ENCODE assay signal across 10 cellular contexts in genomic region chr19:13018037-13018914, GRCh38. TPM values are rescaled to one million over a fixed set of nuclear protein-coding genes. Genes with fewer than 3 reads are reported as not detected.
DNase-seq lines count a peak whose midpoint lies in the region; ATAC-seq and TF ChIP-seq lines count a peak whose summit lies in the region.
"Had no signal": no experiment of that assay in that cellular context is flagged by ENCODE, and none has a peak within 500 bp of the region (broad histone marks: within the 10 kb centered on the region; RNA-seq: fewer than 3 reads in every experiment).

No MANE protein-coding gene starts in this region.

- no peaks in the 10 kb centered on the region for H3K36me3 ChIP-seq in endodermal cell (ENCODE audit: control insufficient read depth, insufficient read depth, low read length)
- H3K36me3 ChIP-seq in mesenchymal stem cell (ENCODE audit: control insufficient read depth in 1 of 2, insufficient read depth in 2 of 2, low read depth in 1 of 2, low read length in 2 of 2): no peaks in the 10 kb centered on the region
- no peaks in the 10 kb centered on the region for H3K36me3 ChIP-seq in upper lobe of right lung
- no peaks in the 10 kb centered on the region for H3K36me3 ChIP-seq in Caco-2 (ENCODE audit: control insufficient read depth, insufficient read depth, low read length)
- H3K36me3 ChIP-seq: cardiac muscle cell had no signal

- CTCF ChIA-PET in activated CD8-positive, alpha-beta memory T cell treated with anti-CD3 and anti-CD28 coated beads, Interleukin-2, amount 10 ng/mL, durations not matched to agents 7 days and 5 days (lab: Charles Lee): interaction anchor here (1.2 to 1.9 kb wide), 3 partner anchors 16 to 43 kb away, joined by 3 to 4 read pairs (median 3); no protein-coding TSS in a partner anchor
- CTCF ChIA-PET in Caco-2 (lab: Charles Lee): no interaction called here

- H3K4me3 ChIP-seq in endodermal cell (ENCODE audit: low read length): no peak overlapping the region
- peak overlapping the region in 1 of 2 experiments; percentile 74 for H3K4me3 ChIP-seq in mesenchymal stem cell (ENCODE audit: insufficient read depth in 1 of 2, low read depth in 1 of 2, low read length in 2 of 2)
- H3K4me3 ChIP-seq in upper lobe of right lung: peak overlapping the region; percentile 12
- H3K4me3 ChIP-seq in Caco-2 (ENCODE audit: low read depth, low read length): no peak overlapping the region
- H3K4me3 ChIP-seq: cardiac muscle cell, PC-9 had no signal

- no peak overlapping the region for H4K91ac ChIP-seq in mesenchymal stem cell (ENCODE audit: low read length)

- POLR2A ChIA-PET in Caco-2 (lab: Charles Lee): no interaction called here

- TF ChIP-seq CTCF in endodermal cell (conservative IDR thresholded peaks at IDR 0.05) (no peak), upper lobe of right lung (IDR thresholded peaks at IDR 0.05) (no peak), Caco-2 (IDR thresholded peaks at IDR 0.05; ENCODE audit: insufficient read depth in 1 of 2, low read depth in 1 of 2, low read length in 1 of 2, severe bottlenecking in 1 of 2, unreplicated experiment in 1 of 2) (no peak)

- H3K27ac Mint-ChIP-seq in endodermal cell (no peak overlapping the region), Caco-2 (ENCODE audit: unreplicated experiment) (no peak overlapping the region)
- H3K27ac Mint-ChIP-seq in activated CD8-positive, alpha-beta memory T cell treated with anti-CD3 and anti-CD28 coated beads, Interleukin-2, amount 10 ng/mL, durations not matched to agents 7 days and 5 days: no peak overlapping the region

- H2BK120ac ChIP-seq in mesenchymal stem cell (ENCODE audit: low read depth, low read length): no peak overlapping the region

- no peak overlapping the region for H3K23ac ChIP-seq in mesenchymal stem cell (ENCODE audit: low read length in 2 of 2)

- H3K27me3 ChIP-seq in endodermal cell (ENCODE audit: control insufficient read depth, insufficient read depth, low read length, poor library complexity, severe bottlenecking) (peaks cover 100% of the 10 kb centered on the region), mesenchymal stem cell (ENCODE audit: control insufficient read depth in 1 of 2, insufficient read depth in 1 of 2, low read length in 2 of 2) (peaks cover 0 to 90% of the 10 kb centered on the region in 2 experiments), upper lobe of right lung (no peaks in the 10 kb centered on the region), Caco-2 (replicated peaks; ENCODE audit: control insufficient read depth, insufficient read depth, low read length) (no peaks in the 10 kb centered on the region)

- no peak overlapping the region for H2AFZ ChIP-seq in mesenchymal stem cell (ENCODE audit: low read depth, low read length)
- H2AFZ ChIP-seq: PC-9 had no signal

- intact Hi-C loops in upper lobe of right lung (cut with DNase I): no loop called here
- intact Hi-C loops in Caco-2 (cut with micrococcal nuclease; ENCODE audit: unreplicated experiment): no loop called here

- H3K9me3 ChIP-seq in endodermal cell (ENCODE audit: control insufficient read depth, low read length): no peaks in the 10 kb centered on the region
- H3K9me3 ChIP-seq in mesenchymal stem cell (ENCODE audit: control insufficient read depth, low read length): no peaks in the 10 kb centered on the region
- H3K9me3 ChIP-seq in upper lobe of right lung: no peaks in the 10 kb centered on the region
- H3K9me3 ChIP-seq in Caco-2: no peaks in the 10 kb centered on the region

- no peak overlapping the region for H3K4me2 ChIP-seq in mesenchymal stem cell (ENCODE audit: low read length, poor library complexity, severe bottlenecking)
- H3K4me2 ChIP-seq: PC-9 had no signal

- peak; percentile 4 for ATAC-seq in upper lobe of right lung
- no peak for ATAC-seq in activated CD8-positive, alpha-beta memory T cell treated with anti-CD3 and anti-CD28 coated beads, Interleukin-2, amount 10 ng/mL, durations not matched to agents 7 days and 5 days
- no peak for ATAC-seq in HG02938 (IDR thresholded peaks at IDR 0.05; ENCODE audit: unreplicated experiment)

- H3K36me3 Mint-ChIP-seq in endodermal cell (ENCODE audit: low read depth) (no peaks in the 10 kb centered on the region), Caco-2 (ENCODE audit: insufficient read depth, unreplicated experiment) (no peaks in the 10 kb centered on the region)
- H3K36me3 Mint-ChIP-seq in activated CD8-positive, alpha-beta memory T cell treated with anti-CD3 and anti-CD28 coated beads, Interleukin-2, amount 10 ng/mL, durations not matched to agents 7 days and 5 days: no peaks in the 10 kb centered on the region

- no TSS peak for BruUV-seq in Caco-2 (replicated peaks; lab: Mats Ljungman, UMichigan)

- no peak overlapping the region for H3K14ac ChIP-seq in mesenchymal stem cell (ENCODE audit: low read length in 2 of 2)

- 42 to 47% methylated on average over 13 to 18 of the region's 21 CpGs for whole genome bisulfite sequencing in endodermal cell (ENCODE audit: insufficient coverage in 1 of 2, insufficient read length in 1 of 2), 2 experiments
- 31% methylated on average over 17 of the region's 21 CpGs for WGBS in mesenchymal stem cell

- no peak overlapping the region for H3K4ac ChIP-seq in mesenchymal stem cell (ENCODE audit: low read depth in 1 of 2, low read length in 2 of 2)

- peaks cover 11% of the 10 kb centered on the region for H3K4me1 ChIP-seq in endodermal cell (ENCODE audit: control insufficient read depth, insufficient read depth, low read length)
- H3K4me1 ChIP-seq in mesenchymal stem cell (ENCODE audit: control insufficient read depth, insufficient read depth, low read depth, low read length): peaks cover 19% of the 10 kb centered on the region
- H3K4me1 ChIP-seq in upper lobe of right lung: peaks cover 68% of the 10 kb centered on the region
- H3K4me1 ChIP-seq in Caco-2: peaks cover 6% of the 10 kb centered on the region; the same call in 1 of the 2 replicates

- H3K18ac ChIP-seq in mesenchymal stem cell (ENCODE audit: low read depth in 1 of 2, low read length in 2 of 2): no peak overlapping the region

- H2BK5ac ChIP-seq in mesenchymal stem cell (ENCODE audit: low read depth, low read length, poor library complexity, severe bottlenecking): no peak overlapping the region

- H3K4me1 Mint-ChIP-seq in endodermal cell: peaks cover 35% of the 10 kb centered on the region
- peaks cover 10% of the 10 kb centered on the region for H3K4me1 Mint-ChIP-seq in activated CD8-positive, alpha-beta memory T cell treated with anti-CD3 and anti-CD28 coated beads, Interleukin-2, amount 10 ng/mL, durations not matched to agents 7 days and 5 days
- H3K4me1 Mint-ChIP-seq in Caco-2 (ENCODE audit: low read depth, unreplicated experiment): no peaks in the 10 kb centered on the region

- peak; percentile 10 for DNase-seq in NCI-H2029 treated with DMSO at 0.1 percent for 48 hours (lab: John Stamatoyannopoulos, UW)
- peak; percentile 68 for DNase-seq in endodermal cell
- DNase-seq in mesenchymal stem cell: no peak
- peak; percentile 85 for DNase-seq in upper lobe of right lung
- no peak for DNase-seq in activated CD8-positive, alpha-beta memory T cell treated with anti-CD3 and anti-CD28 coated beads, Interleukin-2, amount 10 ng/mL, durations not matched to agents 7 days and 5 days
- no peak for DNase-seq in Caco-2
- DNase-seq: activated CD4-positive, CD25-positive, alpha-beta regulatory T cell treated with anti-CD3 and anti-CD28 coated beads, Interleukin-2, amount 50 U/mL, for 72 hours; PC-9 had no signal

- peaks cover 2% of the 10 kb centered on the region for H3K79me1 ChIP-seq in mesenchymal stem cell (replicated peaks; ENCODE audit: low read length, poor library complexity, severe bottlenecking)

- H3K27me3 Mint-ChIP-seq in endodermal cell (ENCODE audit: insufficient read depth): peaks cover 100% of the 10 kb centered on the region
- H3K27me3 Mint-ChIP-seq in activated CD8-positive, alpha-beta memory T cell treated with anti-CD3 and anti-CD28 coated beads, Interleukin-2, amount 10 ng/mL, durations not matched to agents 7 days and 5 days: peaks cover 85% of the 10 kb centered on the region
- H3K27me3 Mint-ChIP-seq in Caco-2 (ENCODE audit: insufficient read depth, unreplicated experiment): peaks cover 27% of the 10 kb centered on the region

- H3K4me3 Mint-ChIP-seq in endodermal cell (no peak overlapping the region), Caco-2 (ENCODE audit: unreplicated experiment) (no peak overlapping the region)
- H3K4me3 Mint-ChIP-seq in activated CD8-positive, alpha-beta memory T cell treated with anti-CD3 and anti-CD28 coated beads, Interleukin-2, amount 10 ng/mL, durations not matched to agents 7 days and 5 days: no peak overlapping the region

- H3K27ac ChIP-seq in endodermal cell (ENCODE audit: low read depth, low read length): no peak overlapping the region
- no peak overlapping the region for H3K27ac ChIP-seq in mesenchymal stem cell (ENCODE audit: low read length, poor library complexity, severe bottlenecking)
- H3K27ac ChIP-seq in upper lobe of right lung: peak overlapping the region; percentile 91
- H3K27ac ChIP-seq: cardiac muscle cell, PC-9 had no signal

- no peak overlapping the region for H2BK15ac ChIP-seq in mesenchymal stem cell (ENCODE audit: low read depth, poor library complexity, severe bottlenecking)

- H4K8ac ChIP-seq in mesenchymal stem cell (ENCODE audit: low read length): no peak overlapping the region

- no peak overlapping the region for H2BK12ac ChIP-seq in mesenchymal stem cell (ENCODE audit: low read length in 2 of 2)

- no peak overlapping the region for H3K9ac ChIP-seq in endodermal cell (ENCODE audit: extremely low read depth, low read length, poor library complexity, severe bottlenecking)
- H3K9ac ChIP-seq in mesenchymal stem cell (ENCODE audit: low read length): peak overlapping the region; percentile 99

- H3K9me3 Mint-ChIP-seq in endodermal cell: no peaks in the 10 kb centered on the region
- H3K9me3 Mint-ChIP-seq in activated CD8-positive, alpha-beta memory T cell treated with anti-CD3 and anti-CD28 coated beads, Interleukin-2, amount 10 ng/mL, durations not matched to agents 7 days and 5 days (ENCODE audit: low read depth): no peaks in the 10 kb centered on the region
- H3K9me3 Mint-ChIP-seq in Caco-2 (ENCODE audit: unreplicated experiment): no peaks in the 10 kb centered on the region

- no peak overlapping the region for H2AK5ac ChIP-seq in mesenchymal stem cell (ENCODE audit: low read length, severe bottlenecking)

RNA-seq across cellular contexts. Expression of gene NFIX, which starts 23.0 kb away (rescaled TPM):
- total RNA-seq in endodermal cell: under 1 TPM; 0.22 to 0.40 TPM
- polyA plus RNA-seq in endodermal cell (2013, experiment 1 of 2): 0.93 TPM
- 0.70 TPM for polyA plus RNA-seq in endodermal cell (2013, experiment 2 of 2)
- polyA plus RNA-seq in mesenchymal stem cell (2013, experiment 1 of 2): 4.6 TPM
- 4.6 TPM for polyA plus RNA-seq in mesenchymal stem cell (2013, experiment 2 of 2)
- total RNA-seq in upper lobe of right lung: 168 TPM
- under 1 TPM; 0.21 to 0.32 TPM for total RNA-seq in activated CD8-positive, alpha-beta memory T cell treated with anti-CD3 and anti-CD28 coated beads, Interleukin-2, amount 10 ng/mL, durations not matched to agents 7 days and 5 days
- 0.35 and 0.82 TPM in 2 replicates for total RNA-seq in Caco-2 (2022)
- total RNA-seq: cardiac muscle cell had no signal
- polyA plus RNA-seq: cardiac muscle cell had no signal

RNA-seq across cellular contexts. Expression of gene DAND5, which starts 48.9 kb away (rescaled TPM):
- total RNA-seq in endodermal cell (under 1 TPM; 0.13 to 0.40 TPM), upper lobe of right lung (not detected), Caco-2 (2022) (not detected in 2 replicates)
- not detected for polyA plus RNA-seq in endodermal cell (2013, experiment 1 of 2)
- polyA plus RNA-seq in endodermal cell (2013, experiment 2 of 2): not detected
- 0.01 TPM for polyA plus RNA-seq in mesenchymal stem cell (2013, experiment 1 of 2)
- not detected for polyA plus RNA-seq in mesenchymal stem cell (2013, experiment 2 of 2)
- under 1 TPM; 0.21 to 0.26 TPM for total RNA-seq in activated CD8-positive, alpha-beta memory T cell treated with anti-CD3 and anti-CD28 coated beads, Interleukin-2, amount 10 ng/mL, durations not matched to agents 7 days and 5 days
- total RNA-seq: cardiac muscle cell had no signal

Comparison
In these comparisons a context has a peak if more than half of its experiments do, and no peak if none do; other contexts are left out.
1. DNase-seq: peak in NCI-H2029 treated with DMSO at 0.1 percent for 48 hours (single experiment), endodermal cell (single experiment) and upper lobe of right lung (single experiment); none in mesenchymal stem cell (single experiment), activated CD8-positive, alpha-beta memory T cell treated with anti-CD3 and anti-CD28 coated beads, Interleukin-2, amount 10 ng/mL, durations not matched to agents 7 days and 5 days (single experiment) and Caco-2 (0 of 2).
2. RNA of gene NFIX, which starts 23.0 kb away (total RNA-seq): 168 TPM in upper lobe of right lung (single experiment); 0.35 to 0.82 TPM in Caco-2, 0.22 to 0.40 TPM in endodermal cell and 0.21 to 0.32 TPM in activated CD8-positive, alpha-beta memory T cell treated with anti-CD3 and anti-CD28 coated beads, Interleukin-2, amount 10 ng/mL, durations not matched to agents 7 days and 5 days; every median in the first group is over 10 times any median in the second.